In the genomic region with DNA sequence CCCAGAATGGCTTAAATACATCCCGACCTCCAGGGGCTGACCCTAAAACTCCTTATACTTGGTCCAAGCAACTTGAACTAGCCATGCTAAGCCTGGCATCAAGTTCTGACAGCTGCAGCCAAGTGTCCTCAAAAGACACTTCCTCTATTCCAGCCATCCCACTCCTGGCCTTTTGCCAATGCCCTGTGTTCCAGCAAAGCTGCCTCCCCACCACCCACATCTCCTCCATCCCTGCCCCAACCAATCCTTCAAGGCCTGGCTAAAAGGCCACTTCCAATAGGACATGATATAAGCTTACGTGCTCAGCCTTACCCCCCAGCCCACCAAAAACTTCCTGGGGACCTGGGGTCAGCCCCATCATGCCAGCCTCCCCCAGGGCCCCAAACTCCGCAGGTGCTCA, we compare ENCODE assay signal across 25 cellular contexts. TPM values are rescaled to one million over a fixed set of nuclear protein-coding genes. Genes with fewer than 3 reads are reported as not detected.
A peak's percentile ranks its signal among the peaks of the same experiment; 100 is the strongest.
DNase-seq lines count a peak whose midpoint lies in the region; ATAC-seq and TF ChIP-seq lines count a peak whose summit lies in the region.
"Had no signal": no experiment of that assay in that cellular context is flagged by ENCODE, and none has a peak within 500 bp of the region (broad histone marks: within the 10 kb centered on the region; RNA-seq: fewer than 3 reads in every experiment).

No MANE protein-coding gene starts in this region.

- intact Hi-C loops in Right ventricle myocardium superior (cut with DNase I): no loop called here
- intact Hi-C loops in heart right ventricle (cut with DNase I): no loop called here
- intact Hi-C loops in heart left ventricle (cut with DNase I): loop anchor here in 4 of 10 donors (5.0 to 10.0 kb wide), 4 partner anchors 119 to 919 kb away; a partner anchor contains a TSS
- intact Hi-C loops in aorta (cut with DNase I): no loop called here
- intact Hi-C loops in activated T-helper 2 cell treated with anti-CD3 and anti-CD28 coated beads, Interferon-gamma antibody, Interleukin-2, Interleukin-4, amounts not matched to agents 10 μg/mL and 5 μg/mL and 100 μg/mL, durations not matched to agents 14 hours and 24 hours and 36 hours (cut with micrococcal nuclease): no loop called here

- no peak overlapping the region for H3K4me3 Mint-ChIP-seq in neural progenitor cell
- H3K4me3 Mint-ChIP-seq in activated T-helper 2 cell treated with anti-CD3 and anti-CD28 coated beads, Interferon-gamma antibody, Interleukin-2, Interleukin-4, amounts not matched to agents 10 μg/mL and 5 μg/mL and 100 μg/mL, durations not matched to agents 14 hours and 24 hours and 36 hours (ENCODE audit: low read depth): no peak overlapping the region
- H3K4me3 Mint-ChIP-seq: activated CD8-positive, alpha-beta T cell treated with anti-CD3 and anti-CD28 coated beads, Interleukin-2, amount 10 ng/mL, durations not matched to agents 7 days and 5 days; H9 had no signal

- peaks cover 0 to 97% (median 50%) of the 10 kb centered on the region in 9 donors for H3K36me3 ChIP-seq in heart right ventricle
- H3K36me3 ChIP-seq in heart left ventricle: peaks cover 0 to 88% (median 76%) of the 10 kb centered on the region in 9 donors
- no peaks in the 10 kb centered on the region for H3K36me3 ChIP-seq in neural progenitor cell
- no peaks in the 10 kb centered on the region for H3K36me3 ChIP-seq in aorta (ENCODE audit: control insufficient read depth in 1 of 2, insufficient read depth in 2 of 2, low read length in 1 of 2)

- no peaks in the 10 kb centered on the region for H4K20me1 ChIP-seq in neural progenitor cell (ENCODE audit: low read depth)

- H2AFZ ChIP-seq in neural progenitor cell (replicated peaks): no peak overlapping the region

- no peaks in the 10 kb centered on the region for H3K9me3 Mint-ChIP-seq in neural progenitor cell
- no peaks in the 10 kb centered on the region for H3K9me3 Mint-ChIP-seq in activated T-helper 2 cell treated with anti-CD3 and anti-CD28 coated beads, Interferon-gamma antibody, Interleukin-2, Interleukin-4, amounts not matched to agents 10 μg/mL and 5 μg/mL and 100 μg/mL, durations not matched to agents 14 hours and 24 hours and 36 hours
- H3K9me3 Mint-ChIP-seq: brain, H9 had no signal

- peaks cover 23% of the 10 kb centered on the region for H3K36me3 Mint-ChIP-seq in neural progenitor cell
- H3K36me3 Mint-ChIP-seq in activated T-helper 2 cell treated with anti-CD3 and anti-CD28 coated beads, Interferon-gamma antibody, Interleukin-2, Interleukin-4, amounts not matched to agents 10 μg/mL and 5 μg/mL and 100 μg/mL, durations not matched to agents 14 hours and 24 hours and 36 hours (ENCODE audit: low read depth): peaks cover 74% of the 10 kb centered on the region

- DNase-seq in Right ventricle myocardium superior (peak; percentile 41), heart right ventricle (no peak), heart left ventricle (peak in 3 of 5 donors; percentile 42 to 53 (median 44)), neural progenitor cell (ENCODE audit: low spot score) (no peak), aorta (peak; percentile 52 to 55), DMS79 treated with DMSO at 0.1 percent for 48 hours (lab: John Stamatoyannopoulos, UW) (no peak)
- no peak for DNase-seq in activated T-helper 2 cell treated with anti-CD3 and anti-CD28 coated beads, Interferon-gamma antibody, Interleukin-2, Interleukin-4, amounts not matched to agents 10 μg/mL and 5 μg/mL and 100 μg/mL, durations not matched to agents 14 hours and 24 hours and 36 hours (ENCODE audit: low spot score)
- DNase-seq: activated CD8-positive, alpha-beta T cell treated with anti-CD3 and anti-CD28 coated beads, Interleukin-2, amount 10 ng/mL, durations not matched to agents 7 days and 5 days; activated naive CD4-positive, alpha-beta T cell; BE2C; GDM1; H9; mammary epithelial cell; NCI-H1048; NCI-H2029; NCI-H526 treated with DMSO at 0.1 percent for 48 hours; occipital lobe; stimulated activated CD4-positive, alpha-beta T cell treated with anti-CD3 and anti-CD28 coated beads, Interleukin-2, amount 100 ng/mL, for 48 hours; T-helper 2 cell; trophoblast cell had no signal

- peak overlapping the region; percentile 50 for H3K27ac Mint-ChIP-seq in neural progenitor cell
- no peak overlapping the region for H3K27ac Mint-ChIP-seq in activated T-helper 2 cell treated with anti-CD3 and anti-CD28 coated beads, Interferon-gamma antibody, Interleukin-2, Interleukin-4, amounts not matched to agents 10 μg/mL and 5 μg/mL and 100 μg/mL, durations not matched to agents 14 hours and 24 hours and 36 hours
- H3K27ac Mint-ChIP-seq: activated CD8-positive, alpha-beta T cell treated with anti-CD3 and anti-CD28 coated beads, Interleukin-2, amount 10 ng/mL, durations not matched to agents 7 days and 5 days; H9 had no signal

- H3K4me1 ChIP-seq in heart right ventricle (peaks cover 0 to 32% (median 16%) of the 10 kb centered on the region in 9 donors), heart left ventricle (peaks cover 0 to 33% (median 15%) of the 10 kb centered on the region in 12 donors), neural progenitor cell (no peaks in the 10 kb centered on the region), aorta (ENCODE audit: control insufficient read depth in 1 of 2, insufficient read depth in 2 of 2, low read length in 2 of 2) (no peaks in the 10 kb centered on the region)
- H3K4me1 ChIP-seq: BE2C had no signal

- no peak for TF ChIP-seq POLR2A in heart left ventricle (IDR thresholded peaks at IDR 0.05)

- peaks cover 6% of the 10 kb centered on the region for H3K27me3 Mint-ChIP-seq in neural progenitor cell (ENCODE audit: insufficient read depth, low read depth)
- H3K27me3 Mint-ChIP-seq in activated T-helper 2 cell treated with anti-CD3 and anti-CD28 coated beads, Interferon-gamma antibody, Interleukin-2, Interleukin-4, amounts not matched to agents 10 μg/mL and 5 μg/mL and 100 μg/mL, durations not matched to agents 14 hours and 24 hours and 36 hours (ENCODE audit: low read depth): no peaks in the 10 kb centered on the region

- peaks cover 2% of the 10 kb centered on the region for H3F3A ChIP-seq in neural progenitor cell (ENCODE audit: low read depth)

- no peak for TF ChIP-seq CTCF in heart right ventricle (IDR thresholded peaks at IDR 0.05)
- TF ChIP-seq CTCF in heart left ventricle (IDR thresholded peaks at IDR 0.05): no peak
- no peak for TF ChIP-seq CTCF in neural progenitor cell (IDR thresholded peaks at IDR 0.05)

- ATAC-seq in Right ventricle myocardium superior (ENCODE audit: poor library complexity) (no peak), heart right ventricle (no peak), heart left ventricle (no peak), aorta (ENCODE audit: low FRiP score) (no peak), GM21528 (IDR thresholded peaks at IDR 0.05; ENCODE audit: low FRiP score, unreplicated experiment) (no peak)
- ATAC-seq: activated CD8-positive, alpha-beta T cell treated with anti-CD3 and anti-CD28 coated beads, Interleukin-2, amount 10 ng/mL, durations not matched to agents 7 days and 5 days had no signal

- H3K79me2 ChIP-seq in neural progenitor cell (ENCODE audit: low read depth): peaks cover 11% of the 10 kb centered on the region

- H3K9me3 ChIP-seq in heart right ventricle (no peaks in the 10 kb centered on the region), heart left ventricle (no peaks in the 10 kb centered on the region), neural progenitor cell (ENCODE audit: low read depth) (no peaks in the 10 kb centered on the region), aorta (ENCODE audit: control insufficient read depth, low read length) (no peaks in the 10 kb centered on the region)
- H3K9me3 ChIP-seq: BE2C had no signal

- H3K27ac ChIP-seq in heart right ventricle (no peak overlapping the region), heart left ventricle (no peak overlapping the region), neural progenitor cell (no peak overlapping the region), aorta (ENCODE audit: low read depth in 1 of 2, low read length in 2 of 2) (no peak overlapping the region)
- H3K27ac ChIP-seq: SK-N-MC had no signal

- H3K4me1 Mint-ChIP-seq in neural progenitor cell: peaks cover 8% of the 10 kb centered on the region
- peaks cover 12% of the 10 kb centered on the region for H3K4me1 Mint-ChIP-seq in activated T-helper 2 cell treated with anti-CD3 and anti-CD28 coated beads, Interferon-gamma antibody, Interleukin-2, Interleukin-4, amounts not matched to agents 10 μg/mL and 5 μg/mL and 100 μg/mL, durations not matched to agents 14 hours and 24 hours and 36 hours (ENCODE audit: low read depth)

- H3K4me3 ChIP-seq in heart right ventricle (no peak overlapping the region), heart left ventricle (no peak overlapping the region), neural progenitor cell (no peak overlapping the region), aorta (ENCODE audit: low read length in 2 of 2) (no peak overlapping the region)
- H3K4me3 ChIP-seq: SK-N-MC had no signal

- H3K27me3 ChIP-seq in heart right ventricle (no peaks in the 10 kb centered on the region), heart left ventricle (no peaks in the 10 kb centered on the region), neural progenitor cell (no peaks in the 10 kb centered on the region), aorta (ENCODE audit: control insufficient read depth in 1 of 2, insufficient read depth in 2 of 2, low read length in 1 of 2) (no peaks in the 10 kb centered on the region)
- H3K27me3 ChIP-seq: BE2C had no signal

- H3K4me2 ChIP-seq in neural progenitor cell: no peak overlapping the region

- no peak overlapping the region for H3K9ac ChIP-seq in neural progenitor cell

- WGBS in heart right ventricle, 2 donors: 84 to 92% methylated on average over 3 of the region's 3 CpGs
- WGBS in heart left ventricle, 4 donors: 87 to 92% (median 89%) methylated on average over 2 to 3 of the region's 3 CpGs
- WGBS in aorta, 2 donors: 79 to 80% methylated on average over 3 of the region's 3 CpGs

RNA-seq across cellular contexts. Expression of a gene that starts 5.9 kb away (rescaled TPM):
- total RNA-seq in Right ventricle myocardium superior: 46.2 TPM
- total RNA-seq in heart right ventricle: 10 to 100 TPM; 37.1 to 58.2 (median 46.1) TPM
- 10 to 100 TPM; 50.6 to 51.6 TPM for polyA plus RNA-seq in heart right ventricle
- 10 to 100 TPM; 50.0 to 75.9 (median 55.1) TPM for total RNA-seq in heart left ventricle
- polyA plus RNA-seq in heart left ventricle: 10 to 100 TPM; 40.3 to 78.9 TPM
- 55.5 and 102 TPM in 2 replicates for total RNA-seq in neural progenitor cell (ENCODE audit: low replicate concordance)
- total RNA-seq in aorta: 10 to 100 TPM; 62.7 to 74.4 TPM
- 10 to 100 TPM; 29.4 to 99.6 TPM for polyA plus RNA-seq in aorta
- total RNA-seq in activated T-helper 2 cell treated with anti-CD3 and anti-CD28 coated beads, Interferon-gamma antibody, Interleukin-2, Interleukin-4, amounts not matched to agents 10 μg/mL and 5 μg/mL and 100 μg/mL, durations not matched to agents 14 hours and 24 hours and 36 hours: 106 and 108 TPM in 2 replicates

RNA-seq across cellular contexts. Expression of a gene that starts 6.5 kb away (rescaled TPM):
- 16.8 TPM for total RNA-seq in Right ventricle myocardium superior
- total RNA-seq in heart right ventricle: 10 to 100 TPM; 11.5 to 26.3 (median 22.4) TPM
- 1 to 10 TPM; 1.9 to 6.0 TPM for polyA plus RNA-seq in heart right ventricle
- total RNA-seq in heart left ventricle: 10 to 100 TPM; 10.8 to 27.6 (median 16.4) TPM
- 1 to 10 TPM; 4.0 to 4.2 TPM for polyA plus RNA-seq in heart left ventricle
- 9.9 and 13.0 TPM in 2 replicates for total RNA-seq in neural progenitor cell (ENCODE audit: low replicate concordance)
- 1 to 10 TPM; 7.7 to 8.0 TPM for total RNA-seq in aorta
- polyA plus RNA-seq in aorta: 1 to 10 TPM; 7.1 to 8.5 TPM
- 11.5 and 12.5 TPM in 2 replicates for total RNA-seq in activated T-helper 2 cell treated with anti-CD3 and anti-CD28 coated beads, Interferon-gamma antibody, Interleukin-2, Interleukin-4, amounts not matched to agents 10 μg/mL and 5 μg/mL and 100 μg/mL, durations not matched to agents 14 hours and 24 hours and 36 hours

RNA-seq across cellular contexts. Expression of a gene that starts 40.9 kb away (rescaled TPM):
- total RNA-seq in Right ventricle myocardium superior (10.4 TPM), heart right ventricle (10 to 100 TPM in 9 of 10 donors, 1 to 10 TPM in 1; 8.3 to 17.8 (median 16.2) TPM), heart left ventricle (10 to 100 TPM; 13.4 to 29.0 (median 14.4) TPM), neural progenitor cell (ENCODE audit: low replicate concordance) (0.79 and 3.4 TPM in 2 replicates), aorta (10 to 100 TPM; 12.5 to 23.8 TPM)
- polyA plus RNA-seq in heart right ventricle (10 to 100 TPM; 12.1 to 13.1 TPM), heart left ventricle (10 to 100 TPM; 11.4 to 19.6 TPM), aorta (under 1 TPM in 1 of 2 donors, not detected in 1; 0.26 TPM)
- total RNA-seq in activated T-helper 2 cell treated with anti-CD3 and anti-CD28 coated beads, Interferon-gamma antibody, Interleukin-2, Interleukin-4, amounts not matched to agents 10 μg/mL and 5 μg/mL and 100 μg/mL, durations not matched to agents 14 hours and 24 hours and 36 hours: 0.30 and 0.32 TPM in 2 replicates
- total RNA-seq: A673 had no signal

RNA-seq across cellular contexts. Expression of a gene that starts 49.9 kb away (rescaled TPM):
- total RNA-seq in Right ventricle myocardium superior (7,948 TPM), heart right ventricle (1,000 to 10,000 TPM; 6,035 to 9,296 (median 8,226) TPM), heart left ventricle (over 10,000 TPM in 2 of 9 donors, 1,000 to 10,000 TPM in 7; 4,301 to 15,255 (median 8,364) TPM), neural progenitor cell (ENCODE audit: low replicate concordance) (0.67 and 5.8 TPM in 2 replicates), aorta (1 to 10 TPM; 2.6 to 4.7 TPM)
- polyA plus RNA-seq in heart right ventricle (over 10,000 TPM in 1 of 2 donors, 1,000 to 10,000 TPM in 1; 9,937 to 18,066 TPM), heart left ventricle (over 10,000 TPM in 1 of 2 donors, 1,000 to 10,000 TPM in 1; 6,829 to 20,003 TPM), aorta (10 to 100 TPM in 1 of 2 donors, 1 to 10 TPM in 1; 3.0 to 20.7 TPM)
- total RNA-seq in activated T-helper 2 cell treated with anti-CD3 and anti-CD28 coated beads, Interferon-gamma antibody, Interleukin-2, Interleukin-4, amounts not matched to agents 10 μg/mL and 5 μg/mL and 100 μg/mL, durations not matched to agents 14 hours and 24 hours and 36 hours: 0.34 and 0.46 TPM in 2 replicates
- total RNA-seq: A673, occipital lobe, RPMI7951 had no signal

RNA-seq across cellular contexts. Expression of a gene that starts 51.4 kb away (rescaled TPM):
- 46.0 TPM for total RNA-seq in Right ventricle myocardium superior
- total RNA-seq in heart right ventricle: 10 to 100 TPM; 35.3 to 56.3 (median 41.9) TPM
- polyA plus RNA-seq in heart right ventricle: 10 to 100 TPM; 24.0 to 53.6 TPM
- total RNA-seq in heart left ventricle: 10 to 100 TPM; 29.5 to 56.2 (median 43.9) TPM
- 10 to 100 TPM; 28.8 to 30.2 TPM for polyA plus RNA-seq in heart left ventricle
- total RNA-seq in neural progenitor cell (ENCODE audit: low replicate concordance): 80.5 and 146 TPM in 2 replicates
- total RNA-seq in aorta: 100 to 1,000 TPM in 1 of 2 donors, 10 to 100 TPM in 1; 80.9 to 157 TPM
- polyA plus RNA-seq in aorta: 100 to 1,000 TPM in 1 of 2 donors, 10 to 100 TPM in 1; 13.3 to 122 TPM
- 70.0 and 73.4 TPM in 2 replicates for total RNA-seq in activated T-helper 2 cell treated with anti-CD3 and anti-CD28 coated beads, Interferon-gamma antibody, Interleukin-2, Interleukin-4, amounts not matched to agents 10 μg/mL and 5 μg/mL and 100 μg/mL, durations not matched to agents 14 hours and 24 hours and 36 hours

Comparison
In these comparisons a context has a peak if more than half of its experiments do, and no peak if none do; other contexts are left out.
1. DNase-seq: peak in Right ventricle myocardium superior (single experiment), heart left ventricle (3 of 5) and aorta (2 of 2); none in heart right ventricle (0 of 2), neural progenitor cell (single experiment), DMS79 treated with DMSO at 0.1 percent for 48 hours (single experiment) and activated T-helper 2 cell treated with anti-CD3 and anti-CD28 coated beads, Interferon-gamma antibody, Interleukin-2, Interleukin-4, amounts not matched to agents 10 μg/mL and 5 μg/mL and 100 μg/mL, durations not matched to agents 14 hours and 24 hours and 36 hours (single experiment).